In genomic region chr2:226835796-226836547, GRCh38 we compare ENCODE assay signal across 1 cellular context.
TF ChIP-seq lines count a peak whose summit lies in the region.

Gene RHBDD1 (plus strand): TSS chr2:226836054. CDS start chr2:226864694, 28,640 bp downstream.

TF ChIP-seq in GM23338, 12 proteins besides CTCF, POLR2A, EP300 and RAD21 (continued from another document):
- no peak for TF ChIP-seq ZNF462 (CRISPR knock-in tag; IDR thresholded peaks at IDR 0.05)
- TF ChIP-seq ZNF114 (CRISPR knock-in tag; IDR thresholded peaks at IDR 0.05), result no peak
